1 cellular context compared by ENCODE assay signal in the genomic region with DNA sequence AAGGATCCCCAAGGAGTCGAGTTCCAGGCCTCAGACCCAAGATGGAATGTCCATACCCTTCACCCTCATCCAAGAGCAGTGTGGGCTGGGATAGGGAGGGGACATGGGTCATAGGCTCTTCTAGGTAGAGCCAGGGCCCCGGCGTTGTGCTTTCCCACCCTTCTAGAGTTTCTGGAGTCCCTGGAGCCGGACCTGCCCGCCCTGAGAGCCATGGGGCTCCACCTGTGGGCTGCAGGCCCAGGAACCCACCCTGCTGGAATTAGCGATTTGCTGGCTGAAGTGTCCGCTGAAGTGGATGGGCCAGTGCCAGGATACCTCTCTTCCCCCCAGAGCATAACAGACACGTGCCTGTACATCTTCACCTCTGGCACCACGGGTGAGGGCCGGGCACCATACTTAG.
TF ChIP-seq lines count a peak whose summit lies in the region.

No MANE protein-coding gene starts in this region.

TF ChIP-seq in GM12878, 131 proteins besides CTCF, POLR2A, EP300 and RAD21 (continued from another document):
- TF ChIP-seq, protein P1, sequence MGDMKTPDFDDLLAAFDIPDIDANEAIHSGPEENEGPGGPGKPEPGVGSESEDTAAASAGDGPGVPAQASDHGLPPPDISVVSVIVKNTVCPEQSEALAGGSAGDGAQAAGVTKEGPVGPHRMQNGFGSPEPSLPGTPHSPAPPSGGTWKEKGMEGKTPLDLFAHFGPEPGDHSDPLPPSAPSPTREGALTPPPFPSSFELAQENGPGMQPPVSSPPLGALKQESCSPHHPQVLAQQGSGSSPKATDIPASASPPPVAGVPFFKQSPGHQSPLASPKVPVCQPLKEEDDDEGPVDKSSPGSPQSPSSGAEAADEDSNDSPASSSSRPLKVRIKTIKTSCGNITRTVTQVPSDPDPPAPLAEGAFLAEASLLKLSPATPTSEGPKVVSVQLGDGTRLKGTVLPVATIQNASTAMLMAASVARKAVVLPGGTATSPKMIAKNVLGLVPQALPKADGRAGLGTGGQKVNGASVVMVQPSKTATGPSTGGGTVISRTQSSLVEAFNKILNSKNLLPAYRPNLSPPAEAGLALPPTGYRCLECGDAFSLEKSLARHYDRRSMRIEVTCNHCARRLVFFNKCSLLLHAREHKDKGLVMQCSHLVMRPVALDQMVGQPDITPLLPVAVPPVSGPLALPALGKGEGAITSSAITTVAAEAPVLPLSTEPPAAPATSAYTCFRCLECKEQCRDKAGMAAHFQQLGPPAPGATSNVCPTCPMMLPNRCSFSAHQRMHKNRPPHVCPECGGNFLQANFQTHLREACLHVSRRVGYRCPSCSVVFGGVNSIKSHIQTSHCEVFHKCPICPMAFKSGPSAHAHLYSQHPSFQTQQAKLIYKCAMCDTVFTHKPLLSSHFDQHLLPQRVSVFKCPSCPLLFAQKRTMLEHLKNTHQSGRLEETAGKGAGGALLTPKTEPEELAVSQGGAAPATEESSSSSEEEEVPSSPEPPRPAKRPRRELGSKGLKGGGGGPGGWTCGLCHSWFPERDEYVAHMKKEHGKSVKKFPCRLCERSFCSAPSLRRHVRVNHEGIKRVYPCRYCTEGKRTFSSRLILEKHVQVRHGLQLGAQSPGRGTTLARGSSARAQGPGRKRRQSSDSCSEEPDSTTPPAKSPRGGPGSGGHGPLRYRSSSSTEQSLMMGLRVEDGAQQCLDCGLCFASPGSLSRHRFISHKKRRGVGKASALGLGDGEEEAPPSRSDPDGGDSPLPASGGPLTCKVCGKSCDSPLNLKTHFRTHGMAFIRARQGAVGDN (IDR thresholded peaks at IDR 0.05) = no peak
- TF ChIP-seq ZBTB40 (IDR thresholded peaks at IDR 0.05; ENCODE audit: borderline replicate concordance) = no peak
- no peak for TF ChIP-seq PBX3 (IDR thresholded peaks at IDR 0.05; ENCODE audit: insufficient replicate concordance, low read depth, low read length)
- TF ChIP-seq ZZZ3 (IDR thresholded peaks at IDR 0.05; ENCODE audit: control insufficient read depth, insufficient read length, low read depth) = no peak
- no peak for TF ChIP-seq SREBF1 (IDR thresholded peaks at IDR 0.05; ENCODE audit: low read length)
